Comparison of ENCODE assay signal across 36 cellular contexts in the genomic region with DNA sequence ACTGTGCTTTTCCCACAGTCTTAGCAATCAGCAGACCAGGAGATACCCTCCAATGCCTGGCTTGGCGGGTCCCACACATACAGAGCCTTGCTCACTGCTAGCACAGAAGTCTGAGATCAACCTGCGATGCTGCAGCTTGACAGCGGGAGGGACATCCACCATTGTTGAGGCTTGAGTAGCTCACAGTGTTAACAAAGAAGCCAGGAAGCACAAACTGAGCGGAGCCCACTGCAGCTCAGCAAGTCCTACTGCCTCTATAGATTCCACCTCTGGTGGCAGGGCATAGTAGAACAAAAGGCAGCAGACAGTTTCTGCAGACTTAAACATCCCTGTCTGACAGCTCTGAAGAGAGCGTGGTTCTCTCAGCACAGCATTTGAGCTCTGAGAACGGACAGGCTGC. TPM values are rescaled to one million over a fixed set of nuclear protein-coding genes. Genes with fewer than 3 reads are reported as not detected.
"Had no signal": no experiment of that assay in that cellular context is flagged by ENCODE, and none has a peak within 500 bp of the region (broad histone marks: within the 10 kb centered on the region; RNA-seq: fewer than 3 reads in every experiment).

No MANE protein-coding gene starts in this region.

- H3K4me1 Mint-ChIP-seq: activated naive CD8-positive, alpha-beta T cell treated with anti-CD3 and anti-CD28 coated beads for 36 hours; nephron; stimulated activated memory B cell treated with anti-CD40 and anti-IgM and Interleukin-4, amounts not matched to agents 10 μg/mL and 1 μg/mL and 100 μg/mL, for 72 hours; stimulated activated naive CD8-positive, alpha-beta T cell treated with anti-CD3 and anti-CD28 coated beads, Interleukin-15, amount 100 ng/mL, for 72 hours; T-cell had no signal

- FAIRE-seq: keratinocyte had no signal

- H3K4me3 ChIP-seq: adrenal gland, body of pancreas, coronary artery, dorsolateral prefrontal cortex, esophagus muscularis mucosa, heart left ventricle, right atrium auricular region, smooth muscle cell, uterus had no signal

- H3K36me3 Mint-ChIP-seq: activated naive CD8-positive, alpha-beta T cell treated with anti-CD3 and anti-CD28 coated beads for 36 hours; T-cell; type B pancreatic cell had no signal

- DNase-seq: activated CD4-positive, alpha-beta T cell treated with anti-CD3 and anti-CD28 coated beads for 4 hours; activated CD4-positive, alpha-beta T cell treated with anti-CD3 and anti-CD28 coated beads, Interleukin-2, amount 50 U/mL, for 4 hours; activated CD8-positive, alpha-beta memory T cell treated with anti-CD3 and anti-CD28 coated beads for 24 hours; activated effector memory CD4-positive, alpha-beta T cell treated with anti-CD3 and anti-CD28 coated beads, Interleukin-2, amount 50 U/mL, for 16 hours; activated naive CD4-positive, alpha-beta T cell treated with anti-CD3 and anti-CD28 coated beads for 36 hours; activated naive CD8-positive, alpha-beta T cell treated with anti-CD3 and anti-CD28 coated beads for 36 hours; adrenal gland; aorta; body of pancreas; dorsolateral prefrontal cortex; effector memory CD8-positive, alpha-beta T cell; foreskin keratinocyte; heart left ventricle; hypothalamus; left cardiac atrium; left ventricle myocardium superior; stimulated activated CD4-positive, alpha-beta T cell treated with anti-CD3 and anti-CD28 coated beads, Interleukin-1b, Interleukin-23, amount 100 ng/mL, for 48 hours; stimulated activated CD4-positive, alpha-beta T cell treated with anti-CD3 and anti-CD28 coated beads, Interleukin-4, amount 100 ng/mL, for 4 hours; stimulated activated CD8-positive, alpha-beta memory T cell treated with anti-CD3 and anti-CD28 coated beads, Interleukin-4, amount 100 ng/mL, for 48 hours; stimulated activated naive CD8-positive, alpha-beta T cell treated with anti-CD3 and anti-CD28 coated beads, Interleukin-15, amount 100 ng/mL, for 72 hours; substantia nigra; T-cell; uterus had no signal

- H3K79me2 ChIP-seq: parathyroid adenoma had no signal

- H3K27ac ChIP-seq: adrenal gland, body of pancreas, coronary artery, dorsolateral prefrontal cortex, esophagus muscularis mucosa, foreskin keratinocyte, heart left ventricle, parathyroid adenoma, right atrium auricular region, uterus had no signal

- H3K4me1 ChIP-seq: adrenal gland, body of pancreas, esophagus muscularis mucosa, foreskin keratinocyte, heart left ventricle, parathyroid adenoma, right atrium auricular region, uterus had no signal

- H3K27me3 Mint-ChIP-seq: type B pancreatic cell had no signal

- H3K9ac ChIP-seq: parathyroid adenoma had no signal

- ATAC-seq: body of pancreas; effector memory CD8-positive, alpha-beta T cell; foreskin keratinocyte; heart left ventricle; left cardiac atrium; left ventricle myocardium superior; stimulated activated memory B cell treated with anti-CD40 and anti-IgM and Interleukin-4, amounts not matched to agents 10 μg/mL and 1 μg/mL and 100 μg/mL, for 72 hours; stimulated activated naive CD8-positive, alpha-beta T cell treated with anti-CD3 and anti-CD28 coated beads, Interleukin-15, amount 100 ng/mL, for 72 hours; T-cell had no signal

- H3K27ac Mint-ChIP-seq: activated naive CD4-positive, alpha-beta T cell treated with anti-CD3 and anti-CD28 coated beads for 36 hours; activated naive CD8-positive, alpha-beta T cell treated with anti-CD3 and anti-CD28 coated beads for 36 hours; activated T-helper 1 cell treated with anti-CD3 and anti-CD28 coated beads, Interleukin-12 subunit alpha, Interleukin-12 subunit beta, Interleukin-2, Interleukin-4 antibody, amounts not matched to agents 30 ng/mL and 10 ng/mL and 1 ng/mL, durations not matched to agents 14 hours and 24 hours and 36 hours; effector memory CD8-positive, alpha-beta T cell; nephron; stimulated activated memory B cell treated with anti-CD40 and anti-IgM and Interleukin-4, amounts not matched to agents 10 μg/mL and 1 μg/mL and 100 μg/mL, for 72 hours; stimulated activated naive CD8-positive, alpha-beta T cell treated with anti-CD3 and anti-CD28 coated beads, Interleukin-15, amount 100 ng/mL, for 72 hours; T-cell; type B pancreatic cell had no signal

- H3K4me2 ChIP-seq: smooth muscle cell had no signal

- H3K4me3 Mint-ChIP-seq: activated naive CD4-positive, alpha-beta T cell treated with anti-CD3 and anti-CD28 coated beads for 36 hours; activated naive CD8-positive, alpha-beta T cell treated with anti-CD3 and anti-CD28 coated beads for 36 hours; activated T-helper 1 cell treated with anti-CD3 and anti-CD28 coated beads, Interleukin-12 subunit alpha, Interleukin-12 subunit beta, Interleukin-2, Interleukin-4 antibody, amounts not matched to agents 30 ng/mL and 10 ng/mL and 1 ng/mL, durations not matched to agents 14 hours and 24 hours and 36 hours; effector memory CD8-positive, alpha-beta T cell; nephron; stimulated activated memory B cell treated with anti-CD40 and anti-IgM and Interleukin-4, amounts not matched to agents 10 μg/mL and 1 μg/mL and 100 μg/mL, for 72 hours; stimulated activated naive CD8-positive, alpha-beta T cell treated with anti-CD3 and anti-CD28 coated beads, Interleukin-15, amount 100 ng/mL, for 72 hours; T-cell; type B pancreatic cell had no signal

- H3K27me3 ChIP-seq: adrenal gland, body of pancreas, esophagus muscularis mucosa, foreskin keratinocyte, heart left ventricle, right atrium auricular region, uterus had no signal

- H2AFZ ChIP-seq: parathyroid adenoma had no signal

- H3K9me3 ChIP-seq: adrenal gland, body of pancreas, uterus had no signal

- H3K36me3 ChIP-seq: adrenal gland, esophagus muscularis mucosa, heart left ventricle, right atrium auricular region, uterus had no signal

- H3K9me3 Mint-ChIP-seq: type B pancreatic cell had no signal

RNA-seq across cellular contexts. Expression of a gene that starts 33.4 kb away (rescaled TPM):
- total RNA-seq: activated naive CD4-positive, alpha-beta T cell treated with anti-CD3 and anti-CD28 coated beads for 36 hours; activated T-helper 1 cell treated with anti-CD3 and anti-CD28 coated beads, Interleukin-12 subunit alpha, Interleukin-12 subunit beta, Interleukin-2, Interleukin-4 antibody, amounts not matched to agents 30 ng/mL and 10 ng/mL and 1 ng/mL, durations not matched to agents 14 hours and 24 hours and 36 hours; foreskin keratinocyte; lung microvascular endothelial cell; pulmonary artery endothelial cell; T-helper 2 cell treated with Interferon-gamma antibody and Interleukin-4, amounts not matched to agents 100 ng/mL and 5 ng/mL, for 36 hours had no signal
- polyA plus RNA-seq: foreskin keratinocyte, keratinocyte had no signal
